ENCODE assay signal across 33 cellular contexts in the genomic region with DNA sequence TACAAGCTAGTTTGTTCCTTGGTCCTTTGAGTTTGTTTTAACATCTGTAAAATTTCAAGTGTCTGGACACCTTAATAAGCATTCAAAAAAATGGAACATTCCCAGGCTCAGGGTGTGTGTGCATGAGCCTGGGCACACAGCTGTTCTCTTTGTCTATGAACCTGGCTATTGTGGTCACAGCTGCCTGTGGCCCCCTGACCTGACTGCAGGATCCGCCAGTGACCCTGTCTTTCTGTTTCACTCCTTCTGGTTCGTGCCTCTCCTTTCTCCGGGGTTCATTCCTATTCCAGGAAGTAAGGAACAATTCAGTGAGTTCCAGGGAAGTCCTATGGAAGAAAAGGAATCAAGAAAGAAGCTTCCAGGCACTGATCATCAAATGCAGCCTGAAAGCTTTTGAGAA. TPM values are rescaled to one million over a fixed set of nuclear protein-coding genes. Genes with fewer than 3 reads are reported as not detected.
"Had no signal": no experiment of that assay in that cellular context is flagged by ENCODE, and none has a peak within 500 bp of the region (broad histone marks: within the 10 kb centered on the region; RNA-seq: fewer than 3 reads in every experiment).

No MANE protein-coding gene starts in this region.

- H3K4me3 Mint-ChIP-seq: activated B cell treated with CpG ODN at 0.5 μM for 24 hours; activated CD8-positive, alpha-beta T cell treated with anti-CD3 and anti-CD28 coated beads for 36 hours; activated naive CD8-positive, alpha-beta T cell; activated T-cell treated with anti-CD3 and anti-CD28 coated beads, Interleukin-2, amount 50 U/mL, for 4 hours; activated T-helper 17 cell treated with anti-CD3 and anti-CD28 coated beads, Interleukin-2, amount 50 U/mL, for 72 hours; central memory CD8-positive, alpha-beta T cell; dendritic cell treated with granulocyte-macrophage colony-stimulating factor and Interleukin-4, amounts not matched to agents 40 ng/mL and 50 ng/mL, for 4 days; endodermal cell; T-helper 17 cell; T-helper 2 cell treated with Interferon-gamma antibody and Interleukin-4, amounts not matched to agents 5 μg/mL and 100 μg/mL, for 36 hours had no signal

- DNase-seq: activated B cell treated with CpG ODN at 0.5 μM for 24 hours; activated CD4-positive, alpha-beta T cell treated with anti-CD3 and anti-CD28 coated beads for 48 hours; activated CD4-positive, alpha-beta T cell treated with anti-CD3 and anti-CD28 coated beads, Interleukin-2, amount 50 U/mL, for 1 hour; activated CD4-positive, alpha-beta T cell treated with anti-CD3 and anti-CD28 coated beads, Interleukin-2, amount 50 U/mL, for 48 hours; activated CD8-positive, alpha-beta memory T cell treated with anti-CD3 and anti-CD28 coated beads for 24 hours; activated effector memory CD4-positive, alpha-beta T cell treated with Interleukin-2 at 50 U/mL for 16 hours; activated gamma-delta T cell treated with Interleukin-2 at 50 U/mL for 16 hours; activated naive CD4-positive, alpha-beta T cell treated with anti-CD3 and anti-CD28 coated beads, Interleukin-2, amount 50 U/mL, for 16 hours; activated naive CD4-positive, alpha-beta T cell treated with Interleukin-2 at 50 U/mL for 16 hours; activated T-cell treated with anti-CD3 and anti-CD28 coated beads, Interleukin-2, amount 50 U/mL, for 4 hours; amniotic stem cell; anterior cingulate cortex; dorsolateral prefrontal cortex; effector memory CD4-positive, alpha-beta T cell; endodermal cell; erythroblast; foreskin keratinocyte; gastrocnemius medialis; T-helper 1 cell; T-helper 17 cell; T1000; WERI-Rb-1 had no signal

- H3K27me3 Mint-ChIP-seq: activated B cell treated with CpG ODN at 0.5 μM for 24 hours; activated naive CD8-positive, alpha-beta T cell had no signal

- H3K4me1 Mint-ChIP-seq: central memory CD8-positive, alpha-beta T cell had no signal

- H3K36me3 ChIP-seq: breast epithelium, cardiac muscle cell, esophagus muscularis mucosa, gastrocnemius medialis, WERI-Rb-1 had no signal

- H3K4me3 ChIP-seq: body of pancreas, breast epithelium, cardiac muscle cell, coronary artery, dorsolateral prefrontal cortex, esophagus muscularis mucosa, gastrocnemius medialis had no signal

- H3K27ac ChIP-seq: body of pancreas, breast epithelium, cardiac muscle cell, coronary artery, dorsolateral prefrontal cortex, esophagus muscularis mucosa, foreskin keratinocyte, gastrocnemius medialis, WERI-Rb-1 had no signal

- H3K36me3 Mint-ChIP-seq: activated naive CD8-positive, alpha-beta T cell had no signal

- H3K9me3 Mint-ChIP-seq: activated B cell treated with CpG ODN at 0.5 μM for 24 hours; activated CD8-positive, alpha-beta T cell treated with anti-CD3 and anti-CD28 coated beads for 36 hours; activated T-cell treated with anti-CD3 and anti-CD28 coated beads, Interleukin-2, amount 50 U/mL, for 4 hours; activated T-helper 17 cell treated with anti-CD3 and anti-CD28 coated beads, Interleukin-2, amount 50 U/mL, for 72 hours; central memory CD8-positive, alpha-beta T cell; dendritic cell treated with granulocyte-macrophage colony-stimulating factor and Interleukin-4, amounts not matched to agents 40 ng/mL and 50 ng/mL, for 4 days; endodermal cell; T-helper 2 cell treated with Interferon-gamma antibody and Interleukin-4, amounts not matched to agents 5 μg/mL and 100 μg/mL, for 36 hours had no signal

- H3K27me3 ChIP-seq: body of pancreas, breast epithelium, dorsolateral prefrontal cortex, esophagus muscularis mucosa, gastrocnemius medialis had no signal

- H3K27ac Mint-ChIP-seq: activated B cell treated with CpG ODN at 0.5 μM for 24 hours; activated CD8-positive, alpha-beta T cell treated with anti-CD3 and anti-CD28 coated beads for 36 hours; activated naive CD8-positive, alpha-beta T cell; dendritic cell treated with granulocyte-macrophage colony-stimulating factor and Interleukin-4, amounts not matched to agents 40 ng/mL and 50 ng/mL, for 4 days; endodermal cell; T-helper 17 cell; T-helper 2 cell treated with Interferon-gamma antibody and Interleukin-4, amounts not matched to agents 5 μg/mL and 100 μg/mL, for 36 hours had no signal

RNA-seq across cellular contexts. Expression of a gene that starts 35.6 kb away (rescaled TPM):
- total RNA-seq: activated B cell treated with CpG ODN at 0.5 μM for 24 hours; activated CD8-positive, alpha-beta T cell treated with anti-CD3 and anti-CD28 coated beads for 36 hours; activated T-cell treated with anti-CD3 and anti-CD28 coated beads, Interleukin-2, amount 50 U/mL, for 4 hours; activated T-helper 17 cell treated with anti-CD3 and anti-CD28 coated beads, Interleukin-2, amount 50 U/mL, for 72 hours; breast epithelium; esophagus muscularis mucosa; gastrocnemius medialis; T-helper 17 cell had no signal
